In genomic region chr5:37165761-37166160, GRCh38 we compare ENCODE assay signal across 14 cellular contexts.
"Had no signal": no experiment of that assay in that cellular context is flagged by ENCODE, and none has a peak within 500 bp of the region (broad histone marks: within the 10 kb centered on the region; RNA-seq: fewer than 3 reads in every experiment).

No MANE protein-coding gene starts in this region.

- H3K4me3 ChIP-seq: lower lobe of right lung, upper lobe of right lung had no signal

- DNase-seq: activated CD4-positive, alpha-beta T cell treated with anti-CD3 and anti-CD28 coated beads, Interleukin-2, amount 10 ng/mL, durations not matched to agents 24 days and 14 days; activated CD8-positive, alpha-beta T cell treated with anti-CD3 and anti-CD28 coated beads for 36 hours; activated naive CD4-positive, alpha-beta T cell treated with anti-CD3 and anti-CD28 coated beads for 36 hours; activated T-cell treated with anti-CD3 and anti-CD28 coated beads, Interleukin-2, amount 50 U/mL, for 24 hours; endodermal cell; foreskin fibroblast; kidney; lower lobe of right lung; natural killer cell; stimulated activated CD4-positive, alpha-beta T cell treated with anti-CD3 and anti-CD28 coated beads, Interleukin-1b, Interleukin-23, amount 100 ng/mL, for 48 hours; stimulated activated CD8-positive, alpha-beta memory T cell treated with anti-CD3 and anti-CD28 coated beads, Interleukin-4, amount 100 ng/mL, for 48 hours; stimulated activated naive CD4-positive, alpha-beta T cell; upper lobe of right lung had no signal

- H3K27ac ChIP-seq: epithelial cell of prostate, lower lobe of right lung, upper lobe of right lung had no signal

- H3K27me3 ChIP-seq: upper lobe of right lung had no signal

- H3K9me3 ChIP-seq: lower lobe of right lung, upper lobe of right lung had no signal

- ATAC-seq: activated CD8-positive, alpha-beta T cell treated with anti-CD3 and anti-CD28 coated beads for 36 hours; lower lobe of right lung; natural killer cell; upper lobe of right lung had no signal

- H3K4me1 ChIP-seq: lower lobe of right lung, upper lobe of right lung had no signal
